18 cellular contexts compared by ENCODE assay signal in genomic region chr19:1280588-1281269, GRCh38. TPM values are rescaled to one million over a fixed set of nuclear protein-coding genes. Genes with fewer than 3 reads are reported as not detected.
DNase-seq lines count a peak whose midpoint lies in the region; ATAC-seq and TF ChIP-seq lines count a peak whose summit lies in the region.
"Had no signal": no experiment of that assay in that cellular context is flagged by ENCODE, and none has a peak within 500 bp of the region (broad histone marks: within the 10 kb centered on the region; RNA-seq: fewer than 3 reads in every experiment).

No MANE protein-coding gene starts in this region.

- 0 out of 2 replicates have a peak overlapping the region, but pooled peaks have one; percentile 47 for H3K27ac Mint-ChIP-seq in GM23338
- H3K27ac Mint-ChIP-seq in brain: peak overlapping the region in 3 of 5 experiments; percentile 28 to 94 (median 57)
- no peak overlapping the region for H3K27ac Mint-ChIP-seq in neural crest cell (ENCODE audit: unreplicated experiment)

- H3K4me2 ChIP-seq in GM23338: no peak overlapping the region
- H3K4me2 ChIP-seq: A549 had no signal

- no peaks in the 10 kb centered on the region for H3K9me2 ChIP-seq in GM23338 (ENCODE audit: insufficient read depth)

- peaks cover 6% of the 10 kb centered on the region for H3K79me2 ChIP-seq in GM23338 (replicated peaks; ENCODE audit: insufficient read depth)

- H3K9me3 Mint-ChIP-seq in GM23338: no peaks in the 10 kb centered on the region; the same call in 2 of the 3 replicates
- H3K9me3 Mint-ChIP-seq in brain: no peaks in the 10 kb centered on the region
- no peaks in the 10 kb centered on the region for H3K9me3 Mint-ChIP-seq in neural crest cell

- H3K27me3 Mint-ChIP-seq in GM23338 (ENCODE audit: insufficient read depth, low read depth, poor library complexity): peaks cover 24% of the 10 kb centered on the region
- peaks cover 3% of the 10 kb centered on the region for H3K27me3 Mint-ChIP-seq in brain
- peaks cover 20% of the 10 kb centered on the region for H3K27me3 Mint-ChIP-seq in neural crest cell (ENCODE audit: low read depth)

- no peak overlapping the region for H2AFZ ChIP-seq in GM23338

- H3K36me3 Mint-ChIP-seq in GM23338 (ENCODE audit: low read depth) (peaks cover 12% of the 10 kb centered on the region; the same call in 2 of the 3 replicates), brain (peaks cover 3% of the 10 kb centered on the region), neural crest cell (ENCODE audit: low read depth) (peaks cover 3% of the 10 kb centered on the region)

- H4K20me1 ChIP-seq in GM23338 (replicated peaks; ENCODE audit: insufficient read depth): no peaks in the 10 kb centered on the region

- no peak overlapping the region for H3K27ac ChIP-seq in GM23338 (ENCODE audit: low read depth)
- H3K27ac ChIP-seq: A549 had no signal

- H3K4me1 ChIP-seq in GM23338 (ENCODE audit: insufficient read depth): 0 out of 2 replicates have a peak, but pooled peaks cover 3% of the 10 kb centered on the region

- peaks cover 18% of the 10 kb centered on the region for H3K27me3 ChIP-seq in GM23338 (ENCODE audit: insufficient read depth)

- DNase-seq in GM23338 (ENCODE audit: low spot score) (no peak), neural crest cell (ENCODE audit: low read depth, low spot score) (no peak), HK-2 (ENCODE audit: unreplicated experiment) (no peak)
- no peak for DNase-seq in activated naive CD4-positive, alpha-beta T cell treated with anti-CD3 and anti-CD28 coated beads, Interleukin-2, amount 50 U/mL, for 16 hours
- DNase-seq: DND-41, Kasumi-1, MM.1S, NCI-H1092 treated with DMSO at 0.1 percent for 48 hours, NCI-H2081 treated with DMSO at 0.1 percent for 48 hours, NCI-H510A, NCI-H82 had no signal

- TF ChIP-seq CTCF in GM23338 (conservative IDR thresholded peaks at IDR 0.05; ENCODE audit: low read depth in 2 of 2) (no peak), brain (conservative IDR thresholded peaks at IDR 0.05) (no peak), neural crest cell (conservative IDR thresholded peaks at IDR 0.05) (no peak)

- ATAC-seq in GM23338 (no peak), GM21528 (IDR thresholded peaks at IDR 0.05; ENCODE audit: low FRiP score, unreplicated experiment) (no peak)
- ATAC-seq: HCT116, Panc1, Right ventricle myocardium inferior had no signal

- no peaks in the 10 kb centered on the region for H3K36me3 ChIP-seq in GM23338 (ENCODE audit: insufficient read depth)

- peaks cover 29% of the 10 kb centered on the region for H3F3A ChIP-seq in GM23338 (replicated peaks; ENCODE audit: low read depth)

- H3K4me1 Mint-ChIP-seq in GM23338 (peaks cover 24% of the 10 kb centered on the region), brain (peaks cover 30% of the 10 kb centered on the region), neural crest cell (peaks cover 21% of the 10 kb centered on the region)

- no peak overlapping the region for H3K4me3 ChIP-seq in GM23338
- H3K4me3 ChIP-seq: A549; BLaER1 treated with 17β-estradiol and CSF1 and Interleukin-3, amounts not matched to agents 10 nM and 100 nM had no signal

- H3K4me3 Mint-ChIP-seq in GM23338 (no peak overlapping the region), brain (peak overlapping the region in 1 of 5 experiments; percentile 37), neural crest cell (peak overlapping the region; percentile 73)

TF ChIP-seq in GM23338, 12 proteins besides CTCF, POLR2A, EP300 and RAD21 (continues in another document):
- TF ChIP-seq ZNF462 (CRISPR knock-in tag; IDR thresholded peaks at IDR 0.05) (no peak), ZNF114 (CRISPR knock-in tag; IDR thresholded peaks at IDR 0.05) (no peak), ZNF331 (CRISPR knock-in tag; IDR thresholded peaks at IDR 0.05; ENCODE audit: low read depth) (no peak)
- TF ChIP-seq, protein P1, sequence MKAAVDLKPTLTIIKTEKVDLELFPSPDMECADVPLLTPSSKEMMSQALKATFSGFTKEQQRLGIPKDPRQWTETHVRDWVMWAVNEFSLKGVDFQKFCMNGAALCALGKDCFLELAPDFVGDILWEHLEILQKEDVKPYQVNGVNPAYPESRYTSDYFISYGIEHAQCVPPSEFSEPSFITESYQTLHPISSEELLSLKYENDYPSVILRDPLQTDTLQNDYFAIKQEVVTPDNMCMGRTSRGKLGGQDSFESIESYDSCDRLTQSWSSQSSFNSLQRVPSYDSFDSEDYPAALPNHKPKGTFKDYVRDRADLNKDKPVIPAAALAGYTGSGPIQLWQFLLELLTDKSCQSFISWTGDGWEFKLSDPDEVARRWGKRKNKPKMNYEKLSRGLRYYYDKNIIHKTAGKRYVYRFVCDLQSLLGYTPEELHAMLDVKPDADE (IDR thresholded peaks at IDR 0.05): no peak

RNA-seq across cellular contexts. Expression of gene EFNA2, which starts 4.9 kb away (rescaled TPM):
- 8.2 and 10.3 TPM in 2 replicates for total RNA-seq in GM23338 (2014; rRNA removed; shearing (Covaris generic))
- polyA plus RNA-seq in GM23338 (2016; fragmentation: Nextera tagmentation; extraction: Ambion mirVana): 2.7 and 4.8 TPM in 2 replicates
- polyA plus RNA-seq in brain (ENCODE audit: insufficient read depth, low read depth, low replicate concordance): 14.9 TPM
- 28.0 and 31.0 TPM in 2 replicates for total RNA-seq in neural crest cell
- total RNA-seq: Right ventricle myocardium inferior had no signal

RNA-seq across cellular contexts. Expression of gene FAM174C, which starts 5.4 kb away (rescaled TPM):
- 39.2 and 60.4 TPM in 2 replicates for total RNA-seq in GM23338 (2014; rRNA removed; shearing (Covaris generic))
- polyA plus RNA-seq in GM23338 (2016; fragmentation: Nextera tagmentation; extraction: Ambion mirVana): 62.3 and 68.0 TPM in 2 replicates
- 60.8 TPM for polyA plus RNA-seq in brain (ENCODE audit: insufficient read depth, low read depth, low replicate concordance)
- total RNA-seq in neural crest cell: 33.3 and 36.6 TPM in 2 replicates

RNA-seq across cellular contexts. Expression of gene CIRBP, which starts 11.6 kb away (rescaled TPM):
- 152 and 202 TPM in 2 replicates for total RNA-seq in GM23338 (2014; rRNA removed; shearing (Covaris generic))
- 153 and 160 TPM in 2 replicates for polyA plus RNA-seq in GM23338 (2016; fragmentation: Nextera tagmentation; extraction: Ambion mirVana)
- polyA plus RNA-seq in brain (ENCODE audit: insufficient read depth, low read depth, low replicate concordance): 617 TPM
- 414 and 421 TPM in 2 replicates for total RNA-seq in neural crest cell

RNA-seq across cellular contexts. Expression of gene MIDN, which starts 32.3 kb away (rescaled TPM):
- total RNA-seq in GM23338 (2014; rRNA removed; shearing (Covaris generic)): 84.5 and 113 TPM in 2 replicates
- polyA plus RNA-seq in GM23338 (2016; fragmentation: Nextera tagmentation; extraction: Ambion mirVana) (28.6 and 33.3 TPM in 2 replicates), brain (ENCODE audit: insufficient read depth, low read depth, low replicate concordance) (79.7 TPM)
- 177 and 187 TPM in 2 replicates for total RNA-seq in neural crest cell

RNA-seq across cellular contexts. Expression of gene ATP5F1D, which starts 39.2 kb away (rescaled TPM):
- total RNA-seq in GM23338 (2014; rRNA removed; shearing (Covaris generic)): 78.7 and 139 TPM in 2 replicates
- 396 and 420 TPM in 2 replicates for polyA plus RNA-seq in GM23338 (2016; fragmentation: Nextera tagmentation; extraction: Ambion mirVana)
- polyA plus RNA-seq in brain (ENCODE audit: insufficient read depth, low read depth, low replicate concordance): 365 TPM
- 140 and 141 TPM in 2 replicates for total RNA-seq in neural crest cell
